6 cellular contexts compared by ENCODE assay signal in genomic region chr1:59837857-59838256, GRCh38. TPM values are rescaled to one million over a fixed set of nuclear protein-coding genes. Genes with fewer than 3 reads are reported as not detected.
DNase-seq lines count a peak whose midpoint lies in the region; ATAC-seq, FAIRE-seq and TF ChIP-seq lines count a peak whose summit lies in the region.
"Not testable (repeated sequence)": the region's sequence is repeated elsewhere in the genome, so short reads cannot be mapped to it uniquely, and the experiment has no call there.
"Had no signal": no experiment of that assay in that cellular context is flagged by ENCODE, and none has a peak within 500 bp of the region (broad histone marks: within the 10 kb centered on the region; RNA-seq: fewer than 3 reads in every experiment).

No MANE protein-coding gene starts in this region.

- in situ Hi-C loops in K562 (cut with MboI) = not testable (repeated sequence)

- H4K20me1 ChIP-seq in K562 (replicated peaks; ENCODE audit: control insufficient read depth, insufficient read depth, low read length) = not testable (repeated sequence)

- CTCF ChIA-PET in HEK293 (lab: Yijun Ruan, JAX) = interaction anchor here (0.7 kb wide), 1 partner anchor 38 kb away, joined by 3 read pairs; no protein-coding TSS in a partner anchor
- CTCF ChIA-PET in K562 (lab: Yijun Ruan, JAX; ENCODE audit: low intra/inter-chr PET ratio) = not testable (repeated sequence)

- intact Hi-C loops in K562 (cut with micrococcal nuclease) = not testable (repeated sequence)

- not testable (repeated sequence) for TF ChIP-seq POLR2A in K562 (conservative IDR thresholded peaks at IDR 0.05)

- H3K4me1 ChIP-seq in HEK293 (ENCODE audit: control insufficient read depth, insufficient read depth, low read length); K562 (replicated peaks in 1 of 2; ENCODE audit: control insufficient read depth in 2 of 2, insufficient read depth in 2 of 2, low read length in 2 of 2): not testable (repeated sequence)

- not testable (repeated sequence) for TF ChIP-seq CTCF in HEK293 (tag by site-specific recombination; IDR thresholded peaks at IDR 0.05); K562 (IDR thresholded peaks at IDR 0.05 in 2 of 3, conservative IDR thresholded peaks at IDR 0.05 in 1 of 3; ENCODE audit: insufficient read depth in 2 of 3, low read depth in 1 of 3, low read length in 3 of 3)

- not testable (repeated sequence) for ATAC-seq in K562

- not testable (repeated sequence) for H3K9ac ChIP-seq in K562 (ENCODE audit: insufficient read depth in 1 of 2, low read depth in 2 of 2, low read length in 2 of 2)

- H3K27me3 ChIP-seq in K562 (ENCODE audit: control insufficient read depth in 2 of 2, insufficient read depth in 2 of 2, low read length in 2 of 2) = not testable (repeated sequence)

- POLR2A ChIA-PET in HEK293 (lab: Yijun Ruan, JAX); K562 (lab: Yijun Ruan, JAX): not testable (repeated sequence)

- not testable (repeated sequence) for BruUV-seq in K562 (replicated peaks; lab: Mats Ljungman, UMichigan)

- TF ChIP-seq RAD21 in K562 (CRISPR knock-in tag; conservative IDR thresholded peaks at IDR 0.05 in 1 of 2, IDR thresholded peaks at IDR 0.05 in 1 of 2) = not testable (repeated sequence)

- not testable (repeated sequence) for FAIRE-seq in K562 (lab: Jason Lieb, UNC)

- not testable (repeated sequence) for H3K79me2 ChIP-seq in K562 (ENCODE audit: control insufficient read depth, insufficient read depth, low read length)

- 0% methylated on average over 1 of the region's 1 CpG for WGBS in K562 (ENCODE audit: insufficient coverage, low coverage, missing lambda C conversion rate)

- H2AFZ ChIP-seq in K562 (ENCODE audit: low read depth, low read length) = not testable (repeated sequence)

- H3K9me1 ChIP-seq in K562 (ENCODE audit: control insufficient read depth, insufficient read depth, low read length) = not testable (repeated sequence)

- not testable (repeated sequence) for TF ChIP-seq EP300 in K562 (IDR thresholded peaks at IDR 0.05; ENCODE audit: low read length)

- DNase-seq in K562 (ENCODE audit: extremely low read depth in 1 of 4, low spot score in 3 of 4) = not testable (repeated sequence)

- H3K9me3 ChIP-seq in HEK293 (ENCODE audit: control insufficient read depth, insufficient read depth, low read depth, low read length); K562 (replicated peaks; ENCODE audit: control insufficient read depth, insufficient read depth, low read depth, low read length): not testable (repeated sequence)

- H3K36me3 ChIP-seq in HEK293 (ENCODE audit: control insufficient read depth in 2 of 2, insufficient read depth in 1 of 2, low read length in 2 of 2) = peaks cover 16 to 36% of the 10 kb centered on the region in 2 experiments; a peak in 2 of 3 replicates
- H3K36me3 ChIP-seq in K562 (ENCODE audit: control insufficient read depth, insufficient read depth, low read length) = not testable (repeated sequence)

- not testable (repeated sequence) for H3K4me2 ChIP-seq in K562 (ENCODE audit: insufficient read depth, low read length)

- H3K27ac ChIP-seq in HEK293 (ENCODE audit: extremely low read depth, low read depth, low read length); K562 (ENCODE audit: extremely low read depth, low read depth, low read length): not testable (repeated sequence)

- not testable (repeated sequence) for H3K4me3 ChIP-seq in HEK293 (ENCODE audit: low read depth, low read length); K562

TF ChIP-seq in HEK293, 187 proteins besides CTCF, POLR2A, EP300 and RAD21:
- TF ChIP-seq ZNF146 (tag by site-specific recombination; IDR thresholded peaks at IDR 0.05) = peak; percentile 97
- TF ChIP-seq, protein P1, sequence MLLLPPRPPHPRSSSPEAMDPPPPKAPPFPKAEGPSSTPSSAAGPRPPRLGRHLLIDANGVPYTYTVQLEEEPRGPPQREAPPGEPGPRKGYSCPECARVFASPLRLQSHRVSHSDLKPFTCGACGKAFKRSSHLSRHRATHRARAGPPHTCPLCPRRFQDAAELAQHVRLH (tag by site-specific recombination; IDR thresholded peaks at IDR 0.05) = peak; percentile 46; the same call in 1 of the 2 replicates

TF ChIP-seq in K562, 482 proteins besides CTCF, POLR2A, EP300 and RAD21:
- TF ChIP-seq ZNF146 (CRISPR knock-in tag; IDR thresholded peaks at IDR 0.05; ENCODE audit: unreplicated experiment) = peak; percentile 84

RNA-seq across cellular contexts. Expression of gene HOOK1, which starts 23.1 kb away (rescaled TPM):
- total RNA-seq in K562 (2011; cell fraction: chromatin; rRNA removed; ENCODE audit: low replicate concordance) = not detected in 2 replicates
- not detected in 2 replicates for total RNA-seq in K562 (2011; cell fraction: nucleolus; rRNA removed)
- total RNA-seq in K562 (2011; cell fraction: nucleoplasm; rRNA removed) = not detected in 2 replicates
- under 0.01 TPM in 1 of 2 replicates, not detected in the other for total RNA-seq in K562 (2014; rRNA removed)
- total RNA-seq in K562 (2014; rRNA removed; fragmentation: Illumina TruSeq; extraction: Trizol) = not detected in 2 replicates
- total RNA-seq in K562 (2015; rRNA removed; fragmentation: Illumina TruSeq; extraction: Trizol) = 0.18 TPM in 1 of 2 replicates, not detected in the other
- 0.04 and 0.11 TPM in 2 replicates for total RNA-seq in K562 (2021)
- not detected in 2 replicates for polyA plus RNA-seq in K562 (2011; rRNA removed)
- not detected in 2 replicates for polyA plus RNA-seq in K562 (2011; cell fraction: cytosol; rRNA removed)
- not detected in 2 replicates for polyA plus RNA-seq in K562 (2011; cell fraction: nucleus; rRNA removed)
- 0.04 TPM in 1 of 2 replicates, not detected in the other for polyA plus RNA-seq in K562 (2012)
- not detected in 2 replicates for polyA plus RNA-seq in K562 (2014; fragmentation: Illumina TruSeq; extraction: Trizol)
- polyA plus RNA-seq in K562 (2014; fragmentation: Nextera tagmentation; extraction: Ambion mirVana) = not detected
- polyA plus RNA-seq in K562 (2014; rRNA removed) = not detected in 2 replicates
- polyA minus RNA-seq in K562 (2011; rRNA and poly(A)+ RNA removed) = 0.06 TPM in 1 of 2 replicates, not detected in the other
- polyA minus RNA-seq in K562 (2011; cell fraction: cytosol; rRNA and poly(A)+ RNA removed) = not detected in 2 replicates
- under 0.01 TPM in 1 of 2 replicates, not detected in the other for polyA minus RNA-seq in K562 (2011; cell fraction: nucleus; rRNA and poly(A)+ RNA removed)
- total RNA-seq: A172 had no signal
- polyA plus RNA-seq: AG04450, BJ, CD14-positive monocyte had no signal
